Comparison of ENCODE assay signal across 1 cellular context in genomic region chr22:23800297-23801237, GRCh38.
TF ChIP-seq lines count a peak whose summit lies in the region.

No MANE protein-coding gene starts in this region.

TF ChIP-seq in GM12878, 131 proteins besides CTCF, POLR2A, EP300 and RAD21 (continued from another document):
- TF ChIP-seq USF2 (IDR thresholded peaks at IDR 0.05; ENCODE audit: borderline replicate concordance, low read depth, low read length): no peak
- peak; percentile 69 for TF ChIP-seq CUX1 (IDR thresholded peaks at IDR 0.05; ENCODE audit: insufficient replicate concordance, low read depth, low read length)
- TF ChIP-seq SRF (IDR thresholded peaks at IDR 0.05; ENCODE audit: low read depth in 2 of 2, low read length in 2 of 2): no peak
- no peak for TF ChIP-seq IRF3 (IDR thresholded peaks at IDR 0.05)
- TF ChIP-seq PAX8 (IDR thresholded peaks at IDR 0.05): no peak
- TF ChIP-seq SMC3 (IDR thresholded peaks at IDR 0.05; ENCODE audit: borderline replicate concordance, low read length): no peak
- no peak for TF ChIP-seq CBX3 (IDR thresholded peaks at IDR 0.05; ENCODE audit: borderline replicate concordance, low read depth)
